8 cellular contexts compared by ENCODE assay signal in genomic region chr6:78868124-78868523, GRCh38. TPM values are rescaled to one million over a fixed set of nuclear protein-coding genes. Genes with fewer than 3 reads are reported as not detected.
A peak's percentile ranks its signal among the peaks of the same experiment; 100 is the strongest.
DNase-seq lines count a peak whose midpoint lies in the region; ATAC-seq and TF ChIP-seq lines count a peak whose summit lies in the region.

No MANE protein-coding gene starts in this region.

- no peaks in the 10 kb centered on the region for H3K36me3 ChIP-seq in IMR-90 (ENCODE audit: control insufficient read depth, insufficient read depth, low read length)
- no peaks in the 10 kb centered on the region for H3K36me3 ChIP-seq in brain microvascular endothelial cell (replicated peaks)
- no peaks in the 10 kb centered on the region for H3K36me3 ChIP-seq in mucosa of rectum (ENCODE audit: control insufficient read depth in 2 of 2, insufficient read depth in 2 of 2, low read length in 2 of 2)

- peak overlapping the region; percentile 75 to 92; a peak in 3 of 4 replicates for H4K8ac ChIP-seq in IMR-90 (ENCODE audit: low read depth in 2 of 2, low read length in 2 of 2)

- no peaks in the 10 kb centered on the region for H3K9me1 ChIP-seq in IMR-90 (ENCODE audit: insufficient read depth, low read length)

- in situ Hi-C loops in IMR-90 (cut with MboI; ENCODE audit: low sequenced_read_pairs), result no loop called here
- in situ Hi-C loops in brain microvascular endothelial cell (cut with HindIII; ENCODE audit: low pct_ligation_motif_present, low sequenced_read_pairs), result no loop called here
- in situ Hi-C loops in GM13977 (cut with MboI; ENCODE audit: low pct_unique_long_range_greater_than_20kb, low sequenced_read_pairs, unreplicated experiment), result no loop called here

- no peak overlapping the region for H3K14ac ChIP-seq in IMR-90 (replicated peaks; ENCODE audit: low read depth, low read length)

- no peaks in the 10 kb centered on the region for H3K4me1 ChIP-seq in IMR-90 (ENCODE audit: control insufficient read depth, insufficient read depth, low read length)
- H3K4me1 ChIP-seq in mucosa of rectum (ENCODE audit: control insufficient read depth in 2 of 2, insufficient read depth in 2 of 2, low read length in 2 of 2), result peaks cover 0 to 3% of the 10 kb centered on the region in 2 donors

- no peak overlapping the region for H2BK15ac ChIP-seq in IMR-90 (ENCODE audit: low read depth, low read length)

- ATAC-seq in IMR-90 (ENCODE audit: low read depth) (no peak), HG03342 (IDR thresholded peaks at IDR 0.05; ENCODE audit: unreplicated experiment) (no peak)

- dilution Hi-C loops in IMR-90 (cut with HindIII; ENCODE audit: low sequenced_read_pairs, unreplicated experiment), result no loop called here

- H3K23ac ChIP-seq in IMR-90 (ENCODE audit: low read depth, low read length), result no peak overlapping the region

- H3K18ac ChIP-seq in IMR-90 (ENCODE audit: low read depth, low read length), result no peak overlapping the region; the same call in 1 of the 2 replicates

- intact Hi-C loops in IMR-90 (cut with micrococcal nuclease), result loop anchor here (5.0 to 10.0 kb wide), 2 partner anchors 209 to 367 kb away; partner anchors contain the start of genes HMGN3 and PHIP
- intact Hi-C loops in posterior vena cava (cut with DNase I), result no loop called here

- no peak overlapping the region for H3K4ac ChIP-seq in IMR-90 (ENCODE audit: low read depth, low read length)

- H3K27me3 ChIP-seq in IMR-90 (ENCODE audit: control insufficient read depth, insufficient read depth, low read length) (no peaks in the 10 kb centered on the region), brain microvascular endothelial cell (replicated peaks) (no peaks in the 10 kb centered on the region), mucosa of rectum (ENCODE audit: control insufficient read depth in 2 of 2, insufficient read depth in 2 of 2, low read length in 2 of 2) (no peaks in the 10 kb centered on the region)

- BruUV-seq in IMR-90 (replicated peaks; lab: Mats Ljungman, UMichigan), result no TSS peak

- WGBS in IMR-90 (ENCODE audit: extremely low coverage in 2 of 2, insufficient read length in 1 of 2), 2 experiments, result 0% methylated on average over 1 of the region's 8 CpGs; no CpG with 5 or more reads in 1 of the 2 experiments

- H2AFZ ChIP-seq in IMR-90 (replicated peaks; ENCODE audit: low read length, poor library complexity), result peak overlapping the region; percentile 93

- DNase-seq in AG10803 (ENCODE audit: low read depth), result peak; percentile 1
- DNase-seq in IMR-90, result no peak
- no peak for DNase-seq in brain microvascular endothelial cell
- DNase-seq in posterior vena cava (ENCODE audit: low spot score), result no peak
- no peak for DNase-seq in GM13977 (ENCODE audit: low spot score)
- DNase-seq in NCI-H1694 (lab: John Stamatoyannopoulos, UW), result no peak

- TF ChIP-seq RAD21 in IMR-90 (IDR thresholded peaks at IDR 0.05; ENCODE audit: low read length), result no peak

- H2BK20ac ChIP-seq in IMR-90 (ENCODE audit: low read depth, low read length), result no peak overlapping the region

- no peak for TF ChIP-seq POLR2A in IMR-90 (IDR thresholded peaks at IDR 0.05; ENCODE audit: low read depth, low read length)

- no peaks in the 10 kb centered on the region; a peak in 2 of 4 replicates for H3K79me1 ChIP-seq in IMR-90 (ENCODE audit: low read depth in 1 of 2, low read length in 2 of 2)

- POLR2A ChIA-PET in IMR-90 (lab: Charles Lee; ENCODE audit: unreplicated experiment), result no interaction called here

- H2AK5ac ChIP-seq in IMR-90 (ENCODE audit: low read depth, low read length), result no peak overlapping the region

- no peak overlapping the region for H3K56ac ChIP-seq in IMR-90 (ENCODE audit: extremely low read depth, insufficient read depth, low read length)

- no peak overlapping the region for H4K5ac ChIP-seq in IMR-90 (ENCODE audit: low read depth, low read length)

- H2AK9ac ChIP-seq in IMR-90 (replicated peaks; ENCODE audit: low read depth, low read length, poor library complexity), result no peak overlapping the region

- no peak overlapping the region for H4K91ac ChIP-seq in IMR-90 (ENCODE audit: insufficient read depth, low read depth, low read length)

- peak overlapping the region; percentile 95 for H3K4me3 ChIP-seq in AG10803 (ENCODE audit: low read length)
- peak overlapping the region; percentile 90 for H3K4me3 ChIP-seq in IMR-90 (ENCODE audit: insufficient read depth, low read depth, low read length)
- H3K4me3 ChIP-seq in brain microvascular endothelial cell (ENCODE audit: low read depth, low read length), result peak overlapping the region; percentile 99
- H3K4me3 ChIP-seq in mucosa of rectum (ENCODE audit: low read length in 2 of 2), result peak overlapping the region; percentile 96 to 98

- no peak overlapping the region; the same call in 1 of the 2 replicates for H3K9ac ChIP-seq in IMR-90 (ENCODE audit: low read depth, low read length)
- H3K9ac ChIP-seq in mucosa of rectum (ENCODE audit: low read depth in 1 of 2, low read length in 2 of 2), result peak overlapping the region; percentile 72 to 80

- H3K27ac ChIP-seq in IMR-90 (ENCODE audit: insufficient read depth, low read length) (no peak overlapping the region), brain microvascular endothelial cell (no peak overlapping the region), mucosa of rectum (ENCODE audit: low read depth in 2 of 2, low read length in 2 of 2) (no peak overlapping the region)

- H4K20me1 ChIP-seq in IMR-90 (ENCODE audit: insufficient read depth, low read length), result no peaks in the 10 kb centered on the region

- H2BK120ac ChIP-seq in IMR-90 (ENCODE audit: low read depth, low read length), result no peak overlapping the region

- TF ChIP-seq CTCF in AG10803 (conservative IDR thresholded peaks at IDR 0.05; ENCODE audit: low read length) (no peak), IMR-90 (conservative IDR thresholded peaks at IDR 0.05; ENCODE audit: low read depth, low read length) (no peak), brain microvascular endothelial cell (IDR thresholded peaks at IDR 0.05; ENCODE audit: low read depth, low read length, missing control alignments) (no peak), GM13977 (IDR thresholded peaks at IDR 0.05; ENCODE audit: extremely low read depth, insufficient read depth, missing control alignments) (no peak)

- no peaks in the 10 kb centered on the region for H3K9me3 ChIP-seq in IMR-90 (ENCODE audit: control insufficient read depth, insufficient read depth, low read length)
- no peaks in the 10 kb centered on the region for H3K9me3 ChIP-seq in mucosa of rectum (ENCODE audit: control insufficient read depth in 2 of 2, low read length in 2 of 2)

- CTCF ChIA-PET in IMR-90 (lab: Yijun Ruan, JAX), result no interaction called here

- H2BK5ac ChIP-seq in IMR-90 (ENCODE audit: low read depth, low read length, poor library complexity, severe bottlenecking), result no peak overlapping the region

- H3K4me2 ChIP-seq in IMR-90 (ENCODE audit: low read depth, low read length), result peak overlapping the region; percentile 74

TF ChIP-seq in IMR-90, 13 proteins besides CTCF, POLR2A, EP300 and RAD21:
- no peak for TF ChIP-seq SMC3 (IDR thresholded peaks at IDR 0.05; ENCODE audit: low read depth, low read length)
- no peak for TF ChIP-seq NFE2L2 (IDR thresholded peaks at IDR 0.05; ENCODE audit: low read depth, low read length)
- no peak for TF ChIP-seq FOS (IDR thresholded peaks at IDR 0.05; ENCODE audit: low read depth, low read length)

RNA-seq across cellular contexts. Expression of gene IRAK1BP1, which starts 0.8 kb away (rescaled TPM):
- total RNA-seq in IMR-90 (2012; rRNA removed) (1.9 and 2.2 TPM in 2 replicates), posterior vena cava (1 to 10 TPM; 4.4 to 5.6 TPM)
- polyA plus RNA-seq in IMR-90 (2012; rRNA removed), result 0.83 and 0.94 TPM in 2 replicates
- 0.36 and 0.60 TPM in 2 replicates for polyA plus RNA-seq in IMR-90 (2012; cell fraction: cytosol; rRNA removed)
- 0.44 and 0.97 TPM in 2 replicates for polyA plus RNA-seq in IMR-90 (2012; cell fraction: nucleus; rRNA removed; ENCODE audit: low replicate concordance)
